Comparison of ENCODE assay signal across 8 cellular contexts in the genomic region with DNA sequence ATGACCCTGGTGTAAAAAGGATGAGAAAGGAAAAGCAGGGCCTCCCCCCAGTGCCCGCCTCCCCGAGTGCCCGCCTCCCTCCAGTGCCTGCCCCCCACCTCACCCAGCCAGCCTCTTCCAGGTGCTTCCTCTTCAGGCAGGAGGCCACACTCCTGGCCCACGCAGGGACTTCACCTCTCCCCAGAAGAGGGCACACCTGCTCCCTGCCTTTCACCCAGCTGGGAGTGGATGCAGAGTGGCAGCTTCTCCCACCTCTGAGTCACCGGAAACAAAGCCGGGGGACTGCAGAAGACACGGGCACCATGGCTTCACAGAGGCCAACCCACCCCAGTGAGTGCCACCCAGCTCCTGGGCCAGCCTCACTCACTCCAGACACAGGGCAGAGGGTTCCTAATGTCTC. TPM values are rescaled to one million over a fixed set of nuclear protein-coding genes. Genes with fewer than 3 reads are reported as not detected.
DNase-seq lines count a peak whose midpoint lies in the region; ATAC-seq and TF ChIP-seq lines count a peak whose summit lies in the region.

No MANE protein-coding gene starts in this region.

- no peak overlapping the region for H3K4me3 Mint-ChIP-seq in CD4-positive, CD25-positive, alpha-beta regulatory T cell
- H3K4me3 Mint-ChIP-seq in activated CD8-positive, alpha-beta memory T cell treated with anti-CD3 and anti-CD28 coated beads, Interleukin-2, amount 10 ng/mL, durations not matched to agents 7 days and 5 days, result no peak overlapping the region
- no peak overlapping the region for H3K4me3 Mint-ChIP-seq in HFFc6

- no peak overlapping the region for H3K27ac ChIP-seq in CD4-positive, CD25-positive, alpha-beta regulatory T cell (ENCODE audit: insufficient read depth, low read length, poor library complexity, severe bottlenecking)

- H3K36me3 ChIP-seq in CD4-positive, CD25-positive, alpha-beta regulatory T cell (ENCODE audit: control insufficient read depth, insufficient read depth, low read length), result no peaks in the 10 kb centered on the region

- peak overlapping the region in 1 of 3 donors; percentile 51 for H3K27ac Mint-ChIP-seq in CD4-positive, CD25-positive, alpha-beta regulatory T cell
- H3K27ac Mint-ChIP-seq in activated CD8-positive, alpha-beta memory T cell treated with anti-CD3 and anti-CD28 coated beads, Interleukin-2, amount 10 ng/mL, durations not matched to agents 7 days and 5 days, result no peak overlapping the region
- H3K27ac Mint-ChIP-seq in HFFc6, result no peak overlapping the region

- no peak for TF ChIP-seq CTCF in HFFc6 (IDR thresholded peaks at IDR 0.05)

- no peak overlapping the region for H3K4me3 ChIP-seq in CD4-positive, CD25-positive, alpha-beta regulatory T cell (ENCODE audit: low read depth, low read length)
- no peak overlapping the region for H3K4me3 ChIP-seq in Jurkat, Clone E6-1 (ENCODE audit: low read length)

- peaks cover 3% of the 10 kb centered on the region for H3K36me3 Mint-ChIP-seq in CD4-positive, CD25-positive, alpha-beta regulatory T cell
- peaks cover 2% of the 10 kb centered on the region for H3K36me3 Mint-ChIP-seq in activated CD8-positive, alpha-beta memory T cell treated with anti-CD3 and anti-CD28 coated beads, Interleukin-2, amount 10 ng/mL, durations not matched to agents 7 days and 5 days
- H3K36me3 Mint-ChIP-seq in HFFc6 (ENCODE audit: low read depth), result peaks cover 7% of the 10 kb centered on the region; the same call in 1 of the 2 replicates

- intact Hi-C loops in left colon (cut with DNase I, micrococcal nuclease), result no loop called here

- no peaks in the 10 kb centered on the region for H3K9me3 ChIP-seq in CD4-positive, CD25-positive, alpha-beta regulatory T cell (ENCODE audit: control insufficient read depth in 2 of 2, low read length in 2 of 2)

- H3K4me1 ChIP-seq in CD4-positive, CD25-positive, alpha-beta regulatory T cell (ENCODE audit: control insufficient read depth, insufficient read depth, low read length, poor library complexity, severe bottlenecking), result peaks cover 4% of the 10 kb centered on the region

- H3K27me3 Mint-ChIP-seq in CD4-positive, CD25-positive, alpha-beta regulatory T cell, result no peaks in the 10 kb centered on the region
- H3K27me3 Mint-ChIP-seq in activated CD8-positive, alpha-beta memory T cell treated with anti-CD3 and anti-CD28 coated beads, Interleukin-2, amount 10 ng/mL, durations not matched to agents 7 days and 5 days, result no peaks in the 10 kb centered on the region
- no peaks in the 10 kb centered on the region; the same call in none of the 2 replicates for H3K27me3 Mint-ChIP-seq in HFFc6 (ENCODE audit: insufficient read depth)

- ATAC-seq in CD4-positive, CD25-positive, alpha-beta regulatory T cell (ENCODE audit: low read depth in 2 of 2), result peak; percentile 78 to 82
- peak; percentile 59 for ATAC-seq in activated CD8-positive, alpha-beta memory T cell treated with anti-CD3 and anti-CD28 coated beads, Interleukin-2, amount 10 ng/mL, durations not matched to agents 7 days and 5 days
- ATAC-seq in left colon (peak; percentile 82), GM19452 (IDR thresholded peaks at IDR 0.05; ENCODE audit: unreplicated experiment) (no peak), HG03378 (IDR thresholded peaks at IDR 0.05; ENCODE audit: unreplicated experiment) (no peak), HG03354 (IDR thresholded peaks at IDR 0.05; ENCODE audit: poor library complexity, severe bottlenecking, unreplicated experiment) (no peak)

- peaks cover 2 to 32% (median 10%) of the 10 kb centered on the region in 4 donors for H3K4me1 Mint-ChIP-seq in CD4-positive, CD25-positive, alpha-beta regulatory T cell
- H3K4me1 Mint-ChIP-seq in activated CD8-positive, alpha-beta memory T cell treated with anti-CD3 and anti-CD28 coated beads, Interleukin-2, amount 10 ng/mL, durations not matched to agents 7 days and 5 days, result peaks cover 28% of the 10 kb centered on the region
- no peaks in the 10 kb centered on the region for H3K4me1 Mint-ChIP-seq in HFFc6 (ENCODE audit: low read depth)

- DNase-seq in CD4-positive, CD25-positive, alpha-beta regulatory T cell, result peak; percentile 28 to 68 (median 44)
- peak; percentile 76 for DNase-seq in Jurkat, Clone E6-1 (ENCODE audit: low read depth, low spot score)
- DNase-seq in activated CD8-positive, alpha-beta memory T cell treated with anti-CD3 and anti-CD28 coated beads, Interleukin-2, amount 10 ng/mL, durations not matched to agents 7 days and 5 days, result peak; percentile 56
- DNase-seq in left colon (peak; percentile 83 to 91), HFFc6 (no peak)

- no peaks in the 10 kb centered on the region for H3K27me3 ChIP-seq in CD4-positive, CD25-positive, alpha-beta regulatory T cell (ENCODE audit: control insufficient read depth, insufficient read depth, low read length)

- CTCF ChIA-PET in activated CD8-positive, alpha-beta memory T cell treated with anti-CD3 and anti-CD28 coated beads, Interleukin-2, amount 10 ng/mL, durations not matched to agents 7 days and 5 days (lab: Charles Lee), result interaction anchor here (1.2 to 2.0 kb wide), 3 partner anchors 13 to 51 kb away, joined by 3 to 6 read pairs (median 4); no protein-coding TSS in a partner anchor

- no peaks in the 10 kb centered on the region for H3K9me3 Mint-ChIP-seq in CD4-positive, CD25-positive, alpha-beta regulatory T cell
- H3K9me3 Mint-ChIP-seq in activated CD8-positive, alpha-beta memory T cell treated with anti-CD3 and anti-CD28 coated beads, Interleukin-2, amount 10 ng/mL, durations not matched to agents 7 days and 5 days (ENCODE audit: low read depth), result no peaks in the 10 kb centered on the region
- no peaks in the 10 kb centered on the region for H3K9me3 Mint-ChIP-seq in HFFc6

RNA-seq across cellular contexts. Expression of a gene that starts 16.1 kb away (rescaled TPM):
- total RNA-seq in CD4-positive, CD25-positive, alpha-beta regulatory T cell, result 16.7 TPM
- 1 to 10 TPM in 3 of 4 donors, under 1 TPM in 1; 0.32 to 4.5 (median 3.1) TPM for polyA plus RNA-seq in CD4-positive, CD25-positive, alpha-beta regulatory T cell
- 34.5 TPM for polyA plus RNA-seq in Jurkat, Clone E6-1 (2012; ENCODE audit: insufficient read depth, insufficient read length)
- total RNA-seq in activated CD8-positive, alpha-beta memory T cell treated with anti-CD3 and anti-CD28 coated beads, Interleukin-2, amount 10 ng/mL, durations not matched to agents 7 days and 5 days, result 10 to 100 TPM; 36.4 to 46.1 TPM
- total RNA-seq in left colon, result 100 to 1,000 TPM; 149 to 261 TPM
- total RNA-seq in HFFc6 (2021; fragmentation: NEBNext Ultra II Directional; extraction: Animal tissue kit (Norgen Biotek cat#: 25700)), result 10 to 100 TPM; 35.5 to 63.7 (median 55.8) TPM

Comparison
In these comparisons a context has a peak if more than half of its experiments do, and no peak if none do; other contexts are left out.
1. ATAC-seq: peak in CD4-positive, CD25-positive, alpha-beta regulatory T cell (2 of 2), activated CD8-positive, alpha-beta memory T cell treated with anti-CD3 and anti-CD28 coated beads, Interleukin-2, amount 10 ng/mL, durations not matched to agents 7 days and 5 days (single experiment) and left colon (single experiment); none in GM19452 (single experiment), HG03378 (single experiment) and HG03354 (single experiment).